In genomic region chr19:572140-572890, GRCh38 we compare ENCODE assay signal across 8 cellular contexts. TPM values are rescaled to one million over a fixed set of nuclear protein-coding genes. Genes with fewer than 3 reads are reported as not detected.
DNase-seq lines count a peak whose midpoint lies in the region; ATAC-seq and TF ChIP-seq lines count a peak whose summit lies in the region.

TSS of gene BSG (plus strand) at chr19:572596. CDS start at chr19:572635, 39 bp downstream.

- POLR2A ChIA-PET in RWPE1 (lab: Yijun Ruan, JAX; ENCODE audit: low non-redundant PET), result interaction anchor here (0.5 to 1.0 kb wide), 2 partner anchors 14 to 40 kb away, joined by 4 to 5 read pairs; no protein-coding TSS in a partner anchor
- POLR2A ChIA-PET in naive thymus-derived CD8-positive, alpha-beta T cell (lab: Charles Lee), result interaction anchor here (0.6 to 2.1 kb wide), 7 partner anchors 12 to 284 kb away, joined by 3 to 17 read pairs (median 5); partner anchors contain the start of gene CDC34

- H4K20me1 ChIP-seq in DND-41 (ENCODE audit: insufficient read depth, low read length), result peaks cover 39% of the 10 kb centered on the region
- no peaks in the 10 kb centered on the region for H4K20me1 ChIP-seq in fibroblast of lung (ENCODE audit: control insufficient read depth, extremely low read depth, insufficient read depth, low read length)

- peaks cover 12% of the 10 kb centered on the region for H3K4me1 Mint-ChIP-seq in activated T-helper 17 cell treated with anti-CD3 and anti-CD28 coated beads, Interleukin-2, amount 50 U/mL, for 72 hours
- H3K4me1 Mint-ChIP-seq in naive thymus-derived CD8-positive, alpha-beta T cell, result peaks cover 14 to 52% (median 43%) of the 10 kb centered on the region in 4 donors

- H3K9me3 ChIP-seq in DND-41 (ENCODE audit: insufficient read depth, low read length, severe bottlenecking) (no peaks in the 10 kb centered on the region), fibroblast of lung (ENCODE audit: control insufficient read depth, insufficient read depth, low read depth, low read length) (no peaks in the 10 kb centered on the region)

- H3K9ac ChIP-seq in DND-41 (ENCODE audit: low read depth, low read length), result peak within 1 kb of the TSS; percentile 78
- H3K9ac ChIP-seq in fibroblast of lung (ENCODE audit: insufficient read depth, low read length), result peak within 1 kb of the TSS; percentile 91

- H3K4me1 ChIP-seq in DND-41 (ENCODE audit: insufficient read depth, low read length) (peaks cover 36% of the 10 kb centered on the region), fibroblast of lung (ENCODE audit: control insufficient read depth, extremely low read depth, insufficient read depth, low read length) (peaks cover 20% of the 10 kb centered on the region)

- peak; percentile 98 for DNase-seq in DND-41
- peak; percentile 91 for DNase-seq in GOT3 (lab: John Stamatoyannopoulos, UW)
- DNase-seq in LNCaP clone FGC (ENCODE audit: low read depth), result peak; percentile 90
- DNase-seq in RWPE1 (ENCODE audit: low spot score), result peak; percentile 98
- peak; percentile 95 to 97 for DNase-seq in fibroblast of lung (ENCODE audit: low read depth in 2 of 2)
- DNase-seq in naive thymus-derived CD8-positive, alpha-beta T cell, result peak; percentile 95 to 99 (median 98)
- DNase-seq in stimulated activated naive CD4-positive, alpha-beta T cell (lab: John Stamatoyannopoulos, UW), result peak; percentile 94 to 98 (median 96)

- peak within 1 kb of the TSS; percentile 68 for H2AFZ ChIP-seq in DND-41 (ENCODE audit: low read depth, low read length)
- peak within 1 kb of the TSS; percentile 67 for H2AFZ ChIP-seq in fibroblast of lung (ENCODE audit: low read length)

- no peaks in the 10 kb centered on the region for H3K27me3 Mint-ChIP-seq in activated T-helper 17 cell treated with anti-CD3 and anti-CD28 coated beads, Interleukin-2, amount 50 U/mL, for 72 hours
- peaks cover 0 to 3% (median 0%) of the 10 kb centered on the region in 5 donors for H3K27me3 Mint-ChIP-seq in naive thymus-derived CD8-positive, alpha-beta T cell

- no peak for TF ChIP-seq CTCF in DND-41 (IDR thresholded peaks at IDR 0.05; ENCODE audit: borderline replicate concordance, extremely low read depth, low read length, poor library complexity, severe bottlenecking)
- TF ChIP-seq CTCF in LNCaP clone FGC (IDR thresholded peaks at IDR 0.05; ENCODE audit: control insufficient read depth, extremely low read depth, insufficient read depth), result no peak
- TF ChIP-seq CTCF in RWPE1 (conservative IDR thresholded peaks at IDR 0.05; ENCODE audit: low read depth), result no peak
- TF ChIP-seq CTCF in fibroblast of lung (conservative IDR thresholded peaks at IDR 0.05 in 1 of 2, IDR thresholded peaks at IDR 0.05 in 1 of 2; ENCODE audit: low read depth in 1 of 2, low read length in 2 of 2), result no peak

- H3K4me2 ChIP-seq in DND-41 (ENCODE audit: insufficient read depth, low read length) (peak within 1 kb of the TSS; percentile 72), fibroblast of lung (ENCODE audit: extremely low read depth, insufficient read depth, low read length) (peak within 1 kb of the TSS; percentile 98)

- peak within 1 kb of the TSS; percentile 99 for H3K4me3 Mint-ChIP-seq in activated T-helper 17 cell treated with anti-CD3 and anti-CD28 coated beads, Interleukin-2, amount 50 U/mL, for 72 hours
- H3K4me3 Mint-ChIP-seq in naive thymus-derived CD8-positive, alpha-beta T cell, result peak within 1 kb of the TSS; percentile 85 to 99 (median 97)

- H3K27ac ChIP-seq in DND-41 (ENCODE audit: low read length) (peak within 1 kb of the TSS; percentile 85), RWPE1 (peak within 1 kb of the TSS; percentile 99), fibroblast of lung (ENCODE audit: insufficient read depth, low read length) (peak within 1 kb of the TSS; percentile 81)

- ATAC-seq in DND-41 (ENCODE audit: insufficient read depth, low read depth), result peak; percentile 77
- peak; percentile 91 for ATAC-seq in activated T-helper 17 cell treated with anti-CD3 and anti-CD28 coated beads, Interleukin-2, amount 50 U/mL, for 72 hours (replicated peaks)
- ATAC-seq in naive thymus-derived CD8-positive, alpha-beta T cell, result peak; percentile 79 to 84

- H3K36me3 Mint-ChIP-seq in activated T-helper 17 cell treated with anti-CD3 and anti-CD28 coated beads, Interleukin-2, amount 50 U/mL, for 72 hours (ENCODE audit: low read depth), result peaks cover 20% of the 10 kb centered on the region
- H3K36me3 Mint-ChIP-seq in naive thymus-derived CD8-positive, alpha-beta T cell, result no peaks in the 10 kb centered on the region

- CTCF ChIA-PET in RWPE1 (lab: Yijun Ruan, JAX), result interaction anchor here (0.7 to 1.3 kb wide), 3 partner anchors 12 to 108 kb away, joined by 3 to 5 read pairs (median 4); no protein-coding TSS in a partner anchor

- H3K79me2 ChIP-seq in DND-41 (ENCODE audit: insufficient read depth, low read length) (peaks cover 49% of the 10 kb centered on the region), fibroblast of lung (ENCODE audit: control insufficient read depth, insufficient read depth, low read length) (peaks cover 44% of the 10 kb centered on the region)

- no peaks in the 10 kb centered on the region for H3K9me3 Mint-ChIP-seq in activated T-helper 17 cell treated with anti-CD3 and anti-CD28 coated beads, Interleukin-2, amount 50 U/mL, for 72 hours
- peaks cover 0 to 4% (median 0%) of the 10 kb centered on the region in 9 donors for H3K9me3 Mint-ChIP-seq in naive thymus-derived CD8-positive, alpha-beta T cell

- peak within 1 kb of the TSS; percentile 97 for H3K27ac Mint-ChIP-seq in activated T-helper 17 cell treated with anti-CD3 and anti-CD28 coated beads, Interleukin-2, amount 50 U/mL, for 72 hours
- peak within 1 kb of the TSS; percentile 92 to 100 (median 98) for H3K27ac Mint-ChIP-seq in naive thymus-derived CD8-positive, alpha-beta T cell

- H3K4me3 ChIP-seq in DND-41 (ENCODE audit: low read depth in 1 of 2, low read length in 2 of 2), result peak within 1 kb of the TSS; percentile 77 to 94
- H3K4me3 ChIP-seq in LNCaP clone FGC (ENCODE audit: low read depth, low read length), result peak within 1 kb of the TSS; percentile 97
- peak within 1 kb of the TSS; percentile 82 to 94 (median 89) for H3K4me3 ChIP-seq in fibroblast of lung (replicated peaks in 1 of 4; ENCODE audit: control extremely low read depth in 1 of 4, insufficient read depth in 1 of 4, low read depth in 3 of 4, low read length in 4 of 4)

- H3K27me3 ChIP-seq in DND-41 (ENCODE audit: insufficient read depth, low read length, poor library complexity) (no peaks in the 10 kb centered on the region), fibroblast of lung (ENCODE audit: control insufficient read depth, insufficient read depth, low read length) (no peaks in the 10 kb centered on the region)

- peaks cover 21% of the 10 kb centered on the region for H3K36me3 ChIP-seq in DND-41 (ENCODE audit: insufficient read depth, low read length)
- H3K36me3 ChIP-seq in fibroblast of lung (ENCODE audit: control insufficient read depth, insufficient read depth, low read length), result no peaks in the 10 kb centered on the region

RNA-seq across cellular contexts. Expression of gene BSG, which starts in this region (rescaled TPM):
- total RNA-seq in activated T-helper 17 cell treated with anti-CD3 and anti-CD28 coated beads, Interleukin-2, amount 50 U/mL, for 72 hours, result 100 to 1,000 TPM; 170 to 244 TPM
- total RNA-seq in fibroblast of lung, result 199 and 246 TPM in 2 replicates
- polyA plus RNA-seq in fibroblast of lung, result 258 and 325 TPM in 2 replicates
- polyA plus RNA-seq in fibroblast of lung (2012), result 440 and 446 TPM in 2 replicates
- polyA minus RNA-seq in fibroblast of lung (ENCODE audit: low replicate concordance), result 93.8 and 208 TPM in 2 replicates
- 100 to 1,000 TPM; 106 to 107 TPM for total RNA-seq in naive thymus-derived CD8-positive, alpha-beta T cell
- 100 to 1,000 TPM; 282 to 313 (median 309) TPM for polyA plus RNA-seq in naive thymus-derived CD8-positive, alpha-beta T cell

Comparison
In these comparisons a context has a peak if more than half of its experiments do, and no peak if none do; other contexts are left out.
1. Peak in every context shown above with its lines: DNase-seq, ATAC-seq, H3K4me3 ChIP-seq and H3K27ac ChIP-seq.